ENCODE assay signal across 9 cellular contexts in the genomic region with DNA sequence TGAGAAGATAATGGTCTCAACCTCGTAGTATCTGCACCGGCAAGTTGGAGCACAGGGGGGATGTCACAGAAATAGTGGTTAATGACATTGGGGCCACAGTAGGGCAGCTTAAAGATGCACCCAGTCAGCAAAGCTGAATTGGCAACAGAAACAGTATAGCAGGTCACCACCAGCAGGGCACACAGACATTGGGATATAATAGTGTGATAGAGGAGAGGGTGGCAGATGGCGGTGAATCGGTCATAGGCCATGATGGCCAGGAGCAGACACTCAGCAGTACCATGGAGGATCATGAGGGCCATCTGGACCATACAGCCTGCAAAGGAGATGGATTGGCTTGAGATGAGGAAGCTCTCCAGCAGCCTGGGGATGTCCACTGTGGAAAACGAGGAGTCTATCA.
"Had no signal": no experiment of that assay in that cellular context is flagged by ENCODE, and none has a peak within 500 bp of the region (broad histone marks: within the 10 kb centered on the region; RNA-seq: fewer than 3 reads in every experiment).

No MANE protein-coding gene starts in this region.

- H3K27ac Mint-ChIP-seq: H9, IgD-negative memory B cell had no signal

- H3K9ac ChIP-seq: GM23248, KMS-11 had no signal

- H2AFZ ChIP-seq: GM23248 had no signal

- H3K27ac ChIP-seq: GM23248, KMS-11 had no signal

- H3K4me3 Mint-ChIP-seq: H9, IgD-negative memory B cell had no signal

- FAIRE-seq: H54, HepG2 had no signal

- H3K4me3 ChIP-seq: GM23248 had no signal

- H3K4me1 Mint-ChIP-seq: IgD-negative memory B cell had no signal

- ATAC-seq: HepG2 had no signal

- H3K4me2 ChIP-seq: KMS-11 had no signal

- H3K9me3 Mint-ChIP-seq: H9 had no signal

- DNase-seq: GM23248, GOT3, H9, HCEC 1CT, KBM-7 had no signal
